9 cellular contexts compared by ENCODE assay signal in genomic region chr15:85582076-85582718, GRCh38.
DNase-seq lines count a peak whose midpoint lies in the region; ATAC-seq and TF ChIP-seq lines count a peak whose summit lies in the region.
"Had no signal": no experiment of that assay in that cellular context is flagged by ENCODE, and none has a peak within 500 bp of the region (broad histone marks: within the 10 kb centered on the region; RNA-seq: fewer than 3 reads in every experiment).

No MANE protein-coding gene starts in this region.

- peaks cover 8 to 14% (median 10%) of the 10 kb centered on the region in 3 donors for H3K36me3 Mint-ChIP-seq in immature natural killer cell

- H3K27ac Mint-ChIP-seq in immature natural killer cell = peak overlapping the region; percentile 91 to 100 (median 94)

- H3K27ac ChIP-seq in tibial nerve = peak overlapping the region; percentile 55 to 85 (median 84)
- H3K27ac ChIP-seq: C4-2B had no signal

- H3K27me3 Mint-ChIP-seq in immature natural killer cell (ENCODE audit: low read depth in 3 of 3) = peaks cover 8 to 14% (median 9%) of the 10 kb centered on the region in 3 donors

- H3K9me3 ChIP-seq in tibial nerve = no peaks in the 10 kb centered on the region

- TF ChIP-seq POLR2A in tibial nerve (IDR thresholded peaks at IDR 0.05) = no peak

- no peaks in the 10 kb centered on the region for H3K27me3 ChIP-seq in tibial nerve

- 50 to 66% methylated on average over 2 of the region's 2 CpGs for WGBS in tibial nerve, 2 donors

- H3K4me3 Mint-ChIP-seq in immature natural killer cell = peak overlapping the region; percentile 93 to 98 (median 93)

- no peaks in the 10 kb centered on the region for H3K9me3 Mint-ChIP-seq in immature natural killer cell

- H3K4me3 ChIP-seq in tibial nerve = peak overlapping the region; percentile 0 to 37 (median 16)

- DNase-seq in activated CD4-positive, alpha-beta T cell treated with anti-CD3 and anti-CD28 coated beads for 4 hours = peak; percentile 10 to 27
- no peak for DNase-seq in activated CD4-positive, alpha-beta T cell treated with anti-CD3 and anti-CD28 coated beads, Interleukin-2, amount 50 U/mL, for 4 hours
- peak; percentile 69 for DNase-seq in activated effector memory CD4-positive, alpha-beta T cell treated with anti-CD3 and anti-CD28 coated beads, Interleukin-2, amount 50 U/mL, for 16 hours
- DNase-seq in immature natural killer cell = peak; percentile 44 to 56 (median 54)
- DNase-seq in tibial nerve (ENCODE audit: low spot score in 2 of 2) = peak in 1 of 2 donors; percentile 35
- no peak for DNase-seq in medulla oblongata (ENCODE audit: extremely low spot score)
- no peak for DNase-seq in COLO829 (ENCODE audit: low spot score)

- ATAC-seq in HG03159 (IDR thresholded peaks at IDR 0.05; ENCODE audit: unreplicated experiment) = peak; percentile 41

- no peak for TF ChIP-seq CTCF in tibial nerve (IDR thresholded peaks at IDR 0.05)

- peaks cover 73 to 81% of the 10 kb centered on the region in 2 donors for H3K4me1 Mint-ChIP-seq in immature natural killer cell

- TF ChIP-seq EP300 in tibial nerve (IDR thresholded peaks at IDR 0.05) = no peak

- H3K36me3 ChIP-seq in tibial nerve = peaks cover 0 to 40% (median 0%) of the 10 kb centered on the region in 3 donors

- H3K4me1 ChIP-seq in tibial nerve = peaks cover 0 to 65% (median 29%) of the 10 kb centered on the region in 4 donors

Comparison
In these comparisons a context has a peak if more than half of its experiments do, and no peak if none do; other contexts are left out.
1. DNase-seq: peak in activated CD4-positive, alpha-beta T cell treated with anti-CD3 and anti-CD28 coated beads for 4 hours (2 of 2), activated effector memory CD4-positive, alpha-beta T cell treated with anti-CD3 and anti-CD28 coated beads, Interleukin-2, amount 50 U/mL, for 16 hours (single experiment) and immature natural killer cell (3 of 3); none in activated CD4-positive, alpha-beta T cell treated with anti-CD3 and anti-CD28 coated beads, Interleukin-2, amount 50 U/mL, for 4 hours (0 of 2), medulla oblongata (single experiment) and COLO829 (single experiment).